Comparison of ENCODE assay signal across 27 cellular contexts in genomic region chr7:22200777-22201176, GRCh38.
DNase-seq lines count a peak whose midpoint lies in the region; ATAC-seq, FAIRE-seq and TF ChIP-seq lines count a peak whose summit lies in the region.
"Had no signal": no experiment of that assay in that cellular context is flagged by ENCODE, and none has a peak within 500 bp of the region (broad histone marks: within the 10 kb centered on the region; RNA-seq: fewer than 3 reads in every experiment).

No MANE protein-coding gene starts in this region.

- H3K4me2 ChIP-seq in HepG2 (ENCODE audit: low read depth, low read length) (no peak overlapping the region), parathyroid adenoma (ENCODE audit: low read length) (peak overlapping the region; percentile 10)

- CTCF ChIA-PET in HepG2 (lab: Yijun Ruan, JAX; ENCODE audit: low intra/inter-chr PET ratio, low total read pairs) = no interaction called here

- POLR2A ChIA-PET in HepG2 (lab: Yijun Ruan, JAX) = no interaction called here

- H3K27me3 ChIP-seq in HepG2 (ENCODE audit: control insufficient read depth in 1 of 2, insufficient read depth in 2 of 2, low read length in 2 of 2) (no peaks in the 10 kb centered on the region), right lobe of liver (no peaks in the 10 kb centered on the region), layer of hippocampus (ENCODE audit: control insufficient read depth, insufficient read depth, low read length) (no peaks in the 10 kb centered on the region), parathyroid adenoma (ENCODE audit: control insufficient read depth, insufficient read depth, low read length) (no peaks in the 10 kb centered on the region), small intestine (ENCODE audit: control insufficient read depth in 2 of 2, insufficient read depth in 2 of 2, low read length in 2 of 2) (no peaks in the 10 kb centered on the region)
- H3K27me3 ChIP-seq: BE2C, Peyer's patch had no signal

- intact Hi-C loops in HepG2 (cut with micrococcal nuclease; ENCODE audit: unreplicated experiment) (no loop called here), right lobe of liver (cut with DNase I) (no loop called here), Right ventricle myocardium inferior (cut with DNase I) (loop anchor here (10.0 kb wide), 1 partner anchor 56 kb away; no protein-coding TSS in a partner anchor)

- H3K4me1 ChIP-seq in HepG2 (ENCODE audit: insufficient read depth, low read length) = no peaks in the 10 kb centered on the region
- no peaks in the 10 kb centered on the region for H3K4me1 ChIP-seq in right lobe of liver
- peaks cover 87% of the 10 kb centered on the region for H3K4me1 ChIP-seq in parathyroid adenoma
- no peaks in the 10 kb centered on the region for H3K4me1 ChIP-seq in small intestine (ENCODE audit: control insufficient read depth in 2 of 2, insufficient read depth in 1 of 2, low read depth in 1 of 2, low read length in 1 of 2)

- no peak for TF ChIP-seq RAD21 in HepG2 (CRISPR knock-in tag; IDR thresholded peaks at IDR 0.05)

- TF ChIP-seq POLR2A in HepG2 (IDR thresholded peaks at IDR 0.05; ENCODE audit: insufficient read depth in 1 of 2, low read depth in 2 of 2, low read length in 2 of 2) (no peak), right lobe of liver (IDR thresholded peaks at IDR 0.05) (no peak)

- FAIRE-seq in HepG2 (lab: Jason Lieb, UNC) = no peak
- FAIRE-seq in small intestine (lab: Jason Lieb, UNC) = no peak

- no peak overlapping the region for H2AFZ ChIP-seq in HepG2 (ENCODE audit: low read length)
- H2AFZ ChIP-seq in parathyroid adenoma = no peak overlapping the region

- in situ Hi-C loops in HepG2 (cut with HindIII; ENCODE audit: extremely low pct_ligation_motif_present, low pct_unique_long_range_greater_than_20kb) = no loop called here

- BruUV-seq in HepG2 (replicated peaks; lab: Mats Ljungman, UMichigan) = no TSS peak

- H3K4me3 ChIP-seq in HepG2 (replicated peaks in 1 of 3; ENCODE audit: insufficient read depth in 1 of 3, low read depth in 2 of 3, low read length in 3 of 3) = no peak overlapping the region
- no peak overlapping the region for H3K4me3 ChIP-seq in right lobe of liver
- no peak overlapping the region for H3K4me3 ChIP-seq in parathyroid adenoma (ENCODE audit: low read depth, low read length)
- H3K4me3 ChIP-seq in small intestine (ENCODE audit: low read depth in 1 of 2, low read length in 2 of 2) = no peak overlapping the region
- H3K4me3 ChIP-seq: GM12878, HAP-1, Peyer's patch had no signal

- ATAC-seq in HepG2 (no peak), right lobe of liver (no peak), Right ventricle myocardium inferior (no peak), GM21723 (IDR thresholded peaks at IDR 0.05; ENCODE audit: unreplicated experiment) (no peak)
- ATAC-seq: GM12878 had no signal

- no peak for TF ChIP-seq CTCF in HepG2 (CRISPR knock-in tag; IDR thresholded peaks at IDR 0.05)
- no peak for TF ChIP-seq CTCF in right lobe of liver (IDR thresholded peaks at IDR 0.05)
- no peak for TF ChIP-seq CTCF in parathyroid adenoma (IDR thresholded peaks at IDR 0.05)

- peaks cover 18% of the 10 kb centered on the region; the same call in 1 of the 2 replicates for H4K20me1 ChIP-seq in HepG2 (ENCODE audit: insufficient read depth, low read length)

- DNase-seq in HepG2 (ENCODE audit: low spot score) (no peak), right lobe of liver (no peak), Right ventricle myocardium inferior (ENCODE audit: missing footprints) (no peak), small intestine (no peak)
- DNase-seq: ACHN; BE2C; CD8-positive, alpha-beta memory T cell; DMS 273 treated with DMSO at 0.1 percent for 48 hours; DMS79; EL; GDM1; GOT3; HFFc6; NCI-H1092; NCI-H1417 treated with DMSO at 0.1 percent for 48 hours; NCI-H1694 treated with DMSO at 0.1 percent for 48 hours; NCI-H2081; NCI-H2227 treated with DMSO at 0.1 percent for 48 hours; OCI-M1; Peyer's patch; SIG-M5 had no signal

- TF ChIP-seq EP300 in HepG2 (IDR thresholded peaks at IDR 0.05; ENCODE audit: low read depth in 2 of 2, low read length in 2 of 2) = no peak
- TF ChIP-seq EP300 in HepG2 (CRISPR knock-in tag; IDR thresholded peaks at IDR 0.05; ENCODE audit: borderline replicate concordance) = no peak

- H3K79me2 ChIP-seq in HepG2 (ENCODE audit: insufficient read depth, low read length) (peaks cover 3% of the 10 kb centered on the region), parathyroid adenoma (peaks cover 47% of the 10 kb centered on the region)

- H3K9ac ChIP-seq in HepG2 (ENCODE audit: insufficient read depth, low read depth, low read length) = no peak overlapping the region
- H3K9ac ChIP-seq in parathyroid adenoma = no peak overlapping the region

- H3K36me3 ChIP-seq in HepG2 (replicated peaks in 1 of 2; ENCODE audit: control insufficient read depth in 1 of 2, insufficient read depth in 2 of 2, low read length in 2 of 2) (peaks cover 14 to 65% of the 10 kb centered on the region in 2 experiments), right lobe of liver (peaks cover 0 to 7% (median 0%) of the 10 kb centered on the region in 4 donors), parathyroid adenoma (ENCODE audit: control insufficient read depth, insufficient read depth, low read length) (no peaks in the 10 kb centered on the region), small intestine (ENCODE audit: control insufficient read depth in 2 of 2, insufficient read depth in 2 of 2, low read length in 2 of 2) (peaks cover 0 to 3% of the 10 kb centered on the region in 2 donors)
- H3K36me3 ChIP-seq: HAP-1, Peyer's patch had no signal

- H3K27ac ChIP-seq in HepG2 (ENCODE audit: extremely low read length, insufficient read depth, low read length) (no peak overlapping the region), right lobe of liver (no peak overlapping the region), layer of hippocampus (ENCODE audit: low read depth, low read length) (peak overlapping the region; percentile 20), parathyroid adenoma (peak overlapping the region; percentile 94), small intestine (ENCODE audit: low read depth in 1 of 2, low read length in 1 of 2) (no peak overlapping the region)
- H3K27ac ChIP-seq: 22Rv1, Peyer's patch had no signal

- H3K9me3 ChIP-seq in HepG2 (ENCODE audit: low read length) (no peaks in the 10 kb centered on the region), right lobe of liver (no peaks in the 10 kb centered on the region), parathyroid adenoma (ENCODE audit: control insufficient read depth, low read length) (no peaks in the 10 kb centered on the region), small intestine (ENCODE audit: control insufficient read depth, low read depth) (no peaks in the 10 kb centered on the region)
- H3K9me3 ChIP-seq: BE2C, HAP-1, Peyer's patch had no signal

TF ChIP-seq in HepG2, 621 proteins besides CTCF, POLR2A, EP300 and RAD21:
- TF ChIP-seq KDM1A (CRISPR knock-in tag; IDR thresholded peaks at IDR 0.05) (no peak), MAFK (conservative IDR thresholded peaks at IDR 0.05 in 1 of 2, IDR thresholded peaks at IDR 0.05 in 1 of 2; ENCODE audit: low read length in 2 of 2) (peak; percentile 76 to 79), PRDM4 (CRISPR knock-in tag; IDR thresholded peaks at IDR 0.05; ENCODE audit: borderline replicate concordance) (no peak), MAFF (IDR thresholded peaks at IDR 0.05; ENCODE audit: low read depth, low read length) (peak; percentile 67)
TF ChIP-seq in HepG2: peak in this region for 2.

Comparison
In these comparisons a context has a peak if more than half of its experiments do, and no peak if none do; other contexts are left out.
1. H3K27ac ChIP-seq: peak in layer of hippocampus (single experiment) and parathyroid adenoma (single experiment); none in HepG2 (single experiment), right lobe of liver (0 of 3) and small intestine (0 of 2).